ENCODE assay signal across 9 cellular contexts in genomic region chr5:167573274-167574127, GRCh38.
DNase-seq lines count a peak whose midpoint lies in the region; ATAC-seq lines count a peak whose summit lies in the region.
"Had no signal": no experiment of that assay in that cellular context is flagged by ENCODE, and none has a peak within 500 bp of the region (broad histone marks: within the 10 kb centered on the region; RNA-seq: fewer than 3 reads in every experiment).

No MANE protein-coding gene starts in this region.

- H3K27me3 Mint-ChIP-seq in activated naive CD8-positive, alpha-beta T cell: peaks cover 18% of the 10 kb centered on the region
- peaks cover 20% of the 10 kb centered on the region for H3K27me3 Mint-ChIP-seq in activated naive CD8-positive, alpha-beta T cell treated with anti-CD3 and anti-CD28 coated beads, Interleukin-2, amount 50 U/mL, for 24 hours

- no peaks in the 10 kb centered on the region for H3K4me1 ChIP-seq in urinary bladder (ENCODE audit: insufficient read depth)
- H3K4me1 ChIP-seq in effector memory CD4-positive, alpha-beta T cell (ENCODE audit: control insufficient read depth, insufficient read depth, low read length, poor library complexity, severe bottlenecking): no peaks in the 10 kb centered on the region

- WGBS in urinary bladder: 4% methylated on average over 25 of the region's 25 CpGs

- H3K4me3 Mint-ChIP-seq in activated naive CD8-positive, alpha-beta T cell: peak overlapping the region; percentile 55
- H3K4me3 Mint-ChIP-seq in activated naive CD8-positive, alpha-beta T cell treated with anti-CD3 and anti-CD28 coated beads, Interleukin-2, amount 50 U/mL, for 24 hours: no peak overlapping the region

- H3K27ac ChIP-seq in urinary bladder (ENCODE audit: low read depth): no peak overlapping the region
- H3K27ac ChIP-seq in effector memory CD4-positive, alpha-beta T cell (ENCODE audit: insufficient read depth, low read length, poor library complexity, severe bottlenecking): no peak overlapping the region

- no peaks in the 10 kb centered on the region for H3K9me3 Mint-ChIP-seq in activated naive CD8-positive, alpha-beta T cell (ENCODE audit: low read depth)
- no peaks in the 10 kb centered on the region for H3K9me3 Mint-ChIP-seq in activated naive CD8-positive, alpha-beta T cell treated with anti-CD3 and anti-CD28 coated beads, Interleukin-2, amount 50 U/mL, for 24 hours

- H3K27ac Mint-ChIP-seq in activated naive CD8-positive, alpha-beta T cell: no peak overlapping the region
- no peak overlapping the region for H3K27ac Mint-ChIP-seq in activated naive CD8-positive, alpha-beta T cell treated with anti-CD3 and anti-CD28 coated beads, Interleukin-2, amount 50 U/mL, for 24 hours

- peak overlapping the region; percentile 25 for H3K4me3 ChIP-seq in urinary bladder (ENCODE audit: low read depth, low read length)
- no peak overlapping the region for H3K4me3 ChIP-seq in effector memory CD4-positive, alpha-beta T cell (ENCODE audit: insufficient read depth, low read depth, low read length, poor library complexity, severe bottlenecking)

- peaks cover 7% of the 10 kb centered on the region for H3K4me1 Mint-ChIP-seq in activated naive CD8-positive, alpha-beta T cell (ENCODE audit: low read depth)
- H3K4me1 Mint-ChIP-seq in activated naive CD8-positive, alpha-beta T cell treated with anti-CD3 and anti-CD28 coated beads, Interleukin-2, amount 50 U/mL, for 24 hours: no peaks in the 10 kb centered on the region

- no peaks in the 10 kb centered on the region for H3K27me3 ChIP-seq in effector memory CD4-positive, alpha-beta T cell (replicated peaks; ENCODE audit: control insufficient read depth, insufficient read depth, low read length, poor library complexity, severe bottlenecking)

- no peaks in the 10 kb centered on the region for H3K9me3 ChIP-seq in effector memory CD4-positive, alpha-beta T cell (ENCODE audit: control insufficient read depth, low read length)

- H3K36me3 ChIP-seq in urinary bladder (ENCODE audit: insufficient read depth): no peaks in the 10 kb centered on the region
- no peaks in the 10 kb centered on the region for H3K36me3 ChIP-seq in effector memory CD4-positive, alpha-beta T cell (ENCODE audit: control insufficient read depth, insufficient read depth, low read length)

- no peaks in the 10 kb centered on the region for H3K36me3 Mint-ChIP-seq in activated naive CD8-positive, alpha-beta T cell
- no peaks in the 10 kb centered on the region for H3K36me3 Mint-ChIP-seq in activated naive CD8-positive, alpha-beta T cell treated with anti-CD3 and anti-CD28 coated beads, Interleukin-2, amount 50 U/mL, for 24 hours (ENCODE audit: low read depth)

- no peak for ATAC-seq in activated naive CD8-positive, alpha-beta T cell treated with anti-CD3 and anti-CD28 coated beads, Interleukin-2, amount 50 U/mL, for 24 hours
- ATAC-seq in GM18867 (IDR thresholded peaks at IDR 0.05; ENCODE audit: unreplicated experiment): no peak
- no peak for ATAC-seq in HG03135 (IDR thresholded peaks at IDR 0.05; ENCODE audit: unreplicated experiment)

- DNase-seq in activated naive CD8-positive, alpha-beta T cell treated with anti-CD3 and anti-CD28 coated beads, Interleukin-2, amount 50 U/mL, for 24 hours: no peak
- peak; percentile 23 for DNase-seq in amniotic stem cell (lab: John Stamatoyannopoulos, UW)
- peak; percentile 81 for DNase-seq in islet precursor cell
- DNase-seq in effector memory CD4-positive, alpha-beta T cell: no peak
- DNase-seq: T-helper 2 cell had no signal

Comparison
In these comparisons a context has a peak if more than half of its experiments do, and no peak if none do; other contexts are left out.
1. DNase-seq: peak in amniotic stem cell (single experiment) and islet precursor cell (single experiment); none in activated naive CD8-positive, alpha-beta T cell treated with anti-CD3 and anti-CD28 coated beads, Interleukin-2, amount 50 U/mL, for 24 hours (single experiment) and effector memory CD4-positive, alpha-beta T cell (0 of 3).